ENCODE assay signal across 21 cellular contexts in genomic region chr1:15308621-15309027, GRCh38.
"Had no signal": no experiment of that assay in that cellular context is flagged by ENCODE, and none has a peak within 500 bp of the region (broad histone marks: within the 10 kb centered on the region; RNA-seq: fewer than 3 reads in every experiment).

No MANE protein-coding gene starts in this region.

- H3K27ac ChIP-seq: adrenal gland, coronary artery, heart left ventricle, lower lobe of right lung, ovary had no signal

- H3K4me3 ChIP-seq: adrenal gland, coronary artery, heart left ventricle, lower lobe of right lung, ovary had no signal

- DNase-seq: activated B cell treated with CpG ODN at 0.5 μM for 24 hours; activated CD4-positive, alpha-beta T cell treated with anti-CD3 and anti-CD28 coated beads for 36 hours; activated CD4-positive, alpha-beta T cell treated with anti-CD3 and anti-CD28 coated beads, Interleukin-2, amount 50 U/mL, for 48 hours; activated CD8-positive, alpha-beta memory T cell treated with anti-CD3 and anti-CD28 coated beads, Interleukin-2, amount 50 U/mL, for 48 hours; activated naive CD4-positive, alpha-beta T cell; activated T-cell treated with anti-CD3 and anti-CD28 coated beads, Interleukin-2, amount 50 U/mL, for 4 hours; adrenal gland; heart left ventricle; islet precursor cell; left cardiac atrium; lower lobe of right lung; natural killer cell; ovary; stimulated activated CD4-positive, alpha-beta T cell treated with anti-CD3 and anti-CD28 coated beads, Interleukin-4, amount 100 ng/mL, for 24 hours; stimulated activated naive CD4-positive, alpha-beta T cell treated with Interleukin-2 at 50 U/mL for 16 hours; T-helper 9 cell had no signal

- ATAC-seq: activated CD4-positive, alpha-beta T cell treated with anti-CD3 and anti-CD28 coated beads for 36 hours; activated T-cell treated with anti-CD3 and anti-CD28 coated beads, Interleukin-2, amount 50 U/mL, for 4 hours; heart left ventricle; left cardiac atrium; lower lobe of right lung; natural killer cell; sciatic nerve had no signal

- H3K4me1 ChIP-seq: lower lobe of right lung had no signal

- H3K36me3 ChIP-seq: adrenal gland, heart left ventricle, lower lobe of right lung, ovary had no signal

- H3K9me3 ChIP-seq: adrenal gland, lower lobe of right lung, ovary had no signal

- H3K27me3 ChIP-seq: adrenal gland, heart left ventricle, ovary had no signal

- FAIRE-seq: astrocyte, bronchial epithelial cell, endometrium had no signal
